Comparison of ENCODE assay signal across 17 cellular contexts in the genomic region with DNA sequence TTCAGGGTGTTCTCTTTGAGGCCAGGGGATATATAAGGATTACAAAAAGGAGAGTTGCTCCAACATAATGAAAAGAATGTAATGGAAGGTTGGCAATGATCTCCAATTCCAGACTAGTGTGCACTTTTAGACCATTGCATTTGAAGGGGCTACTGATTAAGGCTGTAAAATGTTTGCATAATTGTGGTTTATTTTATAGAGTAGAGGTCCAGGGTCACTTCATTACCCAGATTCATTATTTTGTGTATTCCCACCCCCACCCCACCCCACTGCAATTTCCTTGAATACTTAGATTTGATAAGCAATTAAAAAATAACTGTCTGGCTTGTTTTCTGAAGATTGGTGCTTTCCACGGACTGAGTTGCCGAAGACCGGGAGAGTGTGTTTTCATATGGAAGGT.
DNase-seq lines count a peak whose midpoint lies in the region; ATAC-seq, FAIRE-seq and TF ChIP-seq lines count a peak whose summit lies in the region.
"Had no signal": no experiment of that assay in that cellular context is flagged by ENCODE, and none has a peak within 500 bp of the region (broad histone marks: within the 10 kb centered on the region; RNA-seq: fewer than 3 reads in every experiment).

No MANE protein-coding gene starts in this region.

- H3K36me3 ChIP-seq in endothelial cell of umbilical vein (ENCODE audit: control insufficient read depth in 2 of 2, extremely low read depth in 1 of 2, insufficient read depth in 2 of 2, low read length in 2 of 2) (no peaks in the 10 kb centered on the region), skeletal muscle tissue (ENCODE audit: control insufficient read depth in 3 of 3, insufficient read depth in 3 of 3, low read length in 3 of 3) (no peaks in the 10 kb centered on the region)
- H3K36me3 ChIP-seq in effector memory CD4-positive, alpha-beta T cell (ENCODE audit: control insufficient read depth, insufficient read depth, low read length) = no peaks in the 10 kb centered on the region
- H3K36me3 ChIP-seq: BLaER1 treated with 17β-estradiol and CSF1 and Interleukin-3, amounts not matched to agents 10 nM and 100 nM had no signal

- H3K9me3 ChIP-seq in endothelial cell of umbilical vein (replicated peaks; ENCODE audit: control insufficient read depth, insufficient read depth, low read length) = no peaks in the 10 kb centered on the region
- H3K9me3 ChIP-seq in skeletal muscle tissue (ENCODE audit: control insufficient read depth in 3 of 3, low read length in 3 of 3) = no peaks in the 10 kb centered on the region
- H3K9me3 ChIP-seq in effector memory CD4-positive, alpha-beta T cell (ENCODE audit: control insufficient read depth, low read length) = no peaks in the 10 kb centered on the region
- H3K9me3 ChIP-seq: BLaER1 treated with 17β-estradiol and CSF1 and Interleukin-3, amounts not matched to agents 10 nM and 100 nM had no signal

- no peaks in the 10 kb centered on the region for H3K9me1 ChIP-seq in endothelial cell of umbilical vein (replicated peaks; ENCODE audit: control insufficient read depth, extremely low read depth, insufficient read depth, low read length)

- no peaks in the 10 kb centered on the region for H3K79me2 ChIP-seq in endothelial cell of umbilical vein (ENCODE audit: control insufficient read depth, insufficient read depth, low read length)

- H3K27me3 Mint-ChIP-seq in nephron progenitor cell (ENCODE audit: low read depth, poor library complexity) = no peaks in the 10 kb centered on the region

- no peak overlapping the region for H2AFZ ChIP-seq in endothelial cell of umbilical vein (ENCODE audit: low read depth, low read length)

- peak overlapping the region; percentile 9 for H3K4me3 Mint-ChIP-seq in nephron progenitor cell
- H3K4me3 Mint-ChIP-seq: CD4-positive, CD25-positive, alpha-beta regulatory T cell; H9 had no signal

- CTCF ChIA-PET in endothelial cell of umbilical vein (lab: Charles Lee) = interaction anchor here (1.1 kb wide), 2 partner anchors 10 to 38 kb away, joined by 5 to 7 read pairs; no protein-coding TSS in a partner anchor

- TF ChIP-seq CTCF in endothelial cell of umbilical vein (IDR thresholded peaks at IDR 0.05; ENCODE audit: extremely low read depth in 1 of 2, insufficient read depth in 1 of 2, low read depth in 1 of 2, low read length in 2 of 2) (no peak), nephron progenitor cell (IDR thresholded peaks at IDR 0.05) (no peak)

- H4K20me1 ChIP-seq in endothelial cell of umbilical vein (replicated peaks; ENCODE audit: control insufficient read depth, extremely low read depth, insufficient read depth, low read length) = no peaks in the 10 kb centered on the region
- H4K20me1 ChIP-seq: BLaER1 treated with 17β-estradiol and CSF1 and Interleukin-3, amounts not matched to agents 10 nM and 100 nM had no signal

- H3K4me1 ChIP-seq in endothelial cell of umbilical vein (ENCODE audit: control insufficient read depth, extremely low read depth, insufficient read depth, low read length) (peaks cover 59% of the 10 kb centered on the region), skeletal muscle tissue (ENCODE audit: control insufficient read depth in 3 of 3, insufficient read depth in 3 of 3, low read length in 3 of 3) (peaks cover 17 to 29% (median 17%) of the 10 kb centered on the region in 3 donors)
- peaks cover 5% of the 10 kb centered on the region for H3K4me1 ChIP-seq in effector memory CD4-positive, alpha-beta T cell (ENCODE audit: control insufficient read depth, insufficient read depth, low read length, poor library complexity, severe bottlenecking)
- H3K4me1 ChIP-seq: BLaER1 treated with 17β-estradiol and CSF1 and Interleukin-3, amounts not matched to agents 10 nM and 100 nM had no signal

- no peaks in the 10 kb centered on the region for H3K9me3 Mint-ChIP-seq in nephron progenitor cell
- H3K9me3 Mint-ChIP-seq: H9 had no signal

- H3K27ac ChIP-seq in endothelial cell of umbilical vein (ENCODE audit: insufficient read depth, low read depth, low read length) (no peak overlapping the region), skeletal muscle tissue (ENCODE audit: low read depth, low read length) (peak overlapping the region; percentile 67)
- H3K27ac ChIP-seq in effector memory CD4-positive, alpha-beta T cell (ENCODE audit: insufficient read depth, low read length, poor library complexity, severe bottlenecking) = no peak overlapping the region
- H3K27ac ChIP-seq: BLaER1 treated with 17β-estradiol and CSF1 and Interleukin-3, amounts not matched to agents 10 nM and 100 nM had no signal

- DNase-seq in EL (peak; percentile 21), endothelial cell of umbilical vein (ENCODE audit: low read depth, low spot score) (no peak), nephron progenitor cell (no peak), pons (ENCODE audit: low spot score) (no peak)
- no peak for DNase-seq in effector memory CD4-positive, alpha-beta T cell
- DNase-seq: 8988T; AML-193; CD4-positive, CD25-positive, alpha-beta regulatory T cell; DMS53; GOT3; H9 had no signal

- peak; percentile 8 for FAIRE-seq in endothelial cell of umbilical vein (lab: Jason Lieb, UNC)
- FAIRE-seq: GM12878, GM18507 had no signal

- H3K9ac ChIP-seq in endothelial cell of umbilical vein (replicated peaks; ENCODE audit: extremely low read depth, insufficient read depth, low read length) = no peak overlapping the region
- no peak overlapping the region for H3K9ac ChIP-seq in skeletal muscle tissue (ENCODE audit: low read depth in 1 of 3, low read length in 3 of 3)
- H3K9ac ChIP-seq: BLaER1 treated with 17β-estradiol and CSF1 and Interleukin-3, amounts not matched to agents 10 nM and 100 nM had no signal

- H3K4me3 ChIP-seq in endothelial cell of umbilical vein (replicated peaks in 1 of 3; ENCODE audit: insufficient read depth in 1 of 3, low read depth in 1 of 3, low read length in 3 of 3) = no peak overlapping the region
- H3K4me3 ChIP-seq in skeletal muscle tissue (ENCODE audit: low read length in 3 of 3) = no peak overlapping the region
- no peak overlapping the region for H3K4me3 ChIP-seq in effector memory CD4-positive, alpha-beta T cell (ENCODE audit: insufficient read depth, low read depth, low read length, poor library complexity, severe bottlenecking)
- H3K4me3 ChIP-seq: BLaER1 treated with 17β-estradiol and CSF1 and Interleukin-3, amounts not matched to agents 10 nM and 100 nM; GM12878 had no signal

- intact Hi-C loops in endothelial cell of umbilical vein (cut with micrococcal nuclease) = loop anchor here (5.0 kb wide), 1 partner anchor 449 kb away; no protein-coding TSS in a partner anchor

- ATAC-seq in GM21825 (IDR thresholded peaks at IDR 0.05; ENCODE audit: unreplicated experiment) (no peak), GM21515 (IDR thresholded peaks at IDR 0.05; ENCODE audit: unreplicated experiment) (no peak)
- ATAC-seq: GM12878 had no signal

- H3K36me3 Mint-ChIP-seq in nephron progenitor cell (ENCODE audit: low read depth) = no peaks in the 10 kb centered on the region
- H3K36me3 Mint-ChIP-seq: CD4-positive, CD25-positive, alpha-beta regulatory T cell had no signal

- dilution Hi-C loops in endothelial cell of umbilical vein (cut with MboI; ENCODE audit: extremely low pct_ligation_motif_present, low sequenced_read_pairs) = no loop called here

- no TSS peak for BruUV-seq in endothelial cell of umbilical vein (replicated peaks; lab: Mats Ljungman, UMichigan)

- POLR2A ChIA-PET in endothelial cell of umbilical vein (lab: Charles Lee) = interaction anchor here (1.1 kb wide), 1 partner anchor 83 kb away, joined by 5 read pairs; no protein-coding TSS in a partner anchor

- H3K4me2 ChIP-seq in endothelial cell of umbilical vein (ENCODE audit: insufficient read depth, low read length) = no peak overlapping the region
- H3K4me2 ChIP-seq: BLaER1 treated with 17β-estradiol and CSF1 and Interleukin-3, amounts not matched to agents 10 nM and 100 nM had no signal

- no peaks in the 10 kb centered on the region for H3K27me3 ChIP-seq in endothelial cell of umbilical vein (ENCODE audit: control insufficient read depth in 2 of 2, insufficient read depth in 2 of 2, low read length in 2 of 2)
- H3K27me3 ChIP-seq in skeletal muscle tissue (ENCODE audit: control insufficient read depth in 3 of 3, insufficient read depth in 3 of 3, low read length in 3 of 3) = no peaks in the 10 kb centered on the region
- H3K27me3 ChIP-seq in effector memory CD4-positive, alpha-beta T cell (replicated peaks; ENCODE audit: control insufficient read depth, insufficient read depth, low read length, poor library complexity, severe bottlenecking) = peaks cover 7% of the 10 kb centered on the region
- H3K27me3 ChIP-seq: BLaER1 treated with 17β-estradiol and CSF1 and Interleukin-3, amounts not matched to agents 10 nM and 100 nM had no signal

- H3K4me1 Mint-ChIP-seq in nephron progenitor cell = peaks cover 71% of the 10 kb centered on the region

- H3K27ac Mint-ChIP-seq in nephron progenitor cell = peak overlapping the region; percentile 72
- H3K27ac Mint-ChIP-seq: CD4-positive, CD25-positive, alpha-beta regulatory T cell; H9 had no signal

- no peak for TF ChIP-seq POLR2A in endothelial cell of umbilical vein (IDR thresholded peaks at IDR 0.05; ENCODE audit: low read depth, low read length)

TF ChIP-seq in endothelial cell of umbilical vein, 7 proteins besides CTCF, POLR2A, EP300 and RAD21:
- TF ChIP-seq, protein P1, sequence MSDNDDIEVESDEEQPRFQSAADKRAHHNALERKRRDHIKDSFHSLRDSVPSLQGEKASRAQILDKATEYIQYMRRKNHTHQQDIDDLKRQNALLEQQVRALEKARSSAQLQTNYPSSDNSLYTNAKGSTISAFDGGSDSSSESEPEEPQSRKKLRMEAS (IDR thresholded peaks at IDR 0.05; ENCODE audit: insufficient read depth, insufficient read length) = no peak
- TF ChIP-seq JUN (IDR thresholded peaks at IDR 0.05; ENCODE audit: borderline replicate concordance, insufficient read depth, insufficient read length, low read depth) = no peak
- TF ChIP-seq GATA2 (IDR thresholded peaks at IDR 0.05; ENCODE audit: insufficient read depth, insufficient read length, low read depth, low read length) = no peak
- no peak for TF ChIP-seq MYC (IDR thresholded peaks at IDR 0.05; ENCODE audit: low read depth, low read length)
- TF ChIP-seq FOS (IDR thresholded peaks at IDR 0.05; ENCODE audit: borderline replicate concordance, insufficient read depth, low read length) = no peak
- TF ChIP-seq EZH2 (IDR thresholded peaks at IDR 0.05; ENCODE audit: borderline replicate concordance, low read depth, low read length, severe bottlenecking) = no peak
- TF ChIP-seq POLR2AphosphoS5 (IDR thresholded peaks at IDR 0.05; ENCODE audit: insufficient read depth, low read depth, low read length) = no peak
